ENCODE assay signal across 25 cellular contexts in genomic region chr2:150036622-150037021, GRCh38.
"Had no signal": no experiment of that assay in that cellular context is flagged by ENCODE, and none has a peak within 500 bp of the region (broad histone marks: within the 10 kb centered on the region; RNA-seq: fewer than 3 reads in every experiment).

No MANE protein-coding gene starts in this region.

- H3K36me3 ChIP-seq: esophagus muscularis mucosa, left ventricle myocardium inferior, neural progenitor cell, pancreas, right atrium auricular region, thyroid gland had no signal

- H3K27me3 ChIP-seq: esophagus muscularis mucosa, hepatocyte, neural progenitor cell, pancreas, right atrium auricular region, thyroid gland had no signal

- H3K4me1 ChIP-seq: esophagus muscularis mucosa, left ventricle myocardium inferior, pancreas, psoas muscle, right atrium auricular region, thyroid gland had no signal

- H3K27ac ChIP-seq: esophagus muscularis mucosa, hepatocyte, left ventricle myocardium inferior, neural progenitor cell, pancreas, psoas muscle, right atrium auricular region, thyroid gland had no signal

- FAIRE-seq: pancreas had no signal

- H3K9me3 ChIP-seq: esophagus muscularis mucosa, pancreas, psoas muscle, right atrium auricular region, thyroid gland had no signal

- ATAC-seq: activated CD4-positive, CD25-positive, alpha-beta regulatory T cell treated with anti-CD3 and anti-CD28 coated beads, Interleukin-2, amount 50 U/mL, for 24 hours; activated CD8-positive, alpha-beta memory T cell treated with anti-CD3 and anti-CD28 coated beads, Interleukin-2, amount 10 ng/mL, durations not matched to agents 7 days and 5 days; activated CD8-positive, alpha-beta T cell treated with anti-CD3 and anti-CD28 coated beads for 36 hours; activated naive CD8-positive, alpha-beta T cell treated with anti-CD3 and anti-CD28 coated beads, Interleukin-2, amount 50 U/mL, for 24 hours; effector memory CD8-positive, alpha-beta T cell; naive thymus-derived CD8-positive, alpha-beta T cell; pancreas; psoas muscle; stimulated activated naive CD8-positive, alpha-beta T cell treated with anti-CD3 and anti-CD28 coated beads, Interleukin-15, Interleukin-2, amounts not matched to agents 100 U/mL and 50 U/mL, for 24 hours had no signal

- DNase-seq: activated CD4-positive, alpha-beta T cell treated with anti-CD3 and anti-CD28 coated beads, Interleukin-2, amount 10 ng/mL, durations not matched to agents 24 days and 14 days; activated CD8-positive, alpha-beta memory T cell treated with anti-CD3 and anti-CD28 coated beads, Interleukin-2, amount 10 ng/mL, durations not matched to agents 7 days and 5 days; activated CD8-positive, alpha-beta T cell treated with anti-CD3 and anti-CD28 coated beads for 36 hours; activated gamma-delta T cell; activated naive CD4-positive, alpha-beta T cell treated with anti-CD3 and anti-CD28 coated beads, Interleukin-2, amount 50 U/mL, for 16 hours; activated naive CD8-positive, alpha-beta T cell treated with anti-CD3 and anti-CD28 coated beads, Interleukin-2, amount 50 U/mL, for 24 hours; effector memory CD8-positive, alpha-beta T cell; foreskin fibroblast; immature natural killer cell; kidney glomerular epithelial cell; left ventricle myocardium inferior; naive thymus-derived CD8-positive, alpha-beta T cell; pancreas; psoas muscle; stimulated activated CD4-positive, alpha-beta T cell treated with anti-CD3 and anti-CD28 coated beads, Interleukin-12 subunit alpha, Interleukin-12 subunit beta, amount 100 ng/mL, for 4 hours; stimulated activated CD4-positive, alpha-beta T cell treated with anti-CD3 and anti-CD28 coated beads, Interleukin-4, amount 100 ng/mL, for 4 hours; stimulated activated naive CD8-positive, alpha-beta T cell treated with anti-CD3 and anti-CD28 coated beads, Interleukin-15, Interleukin-2, amounts not matched to agents 100 U/mL and 50 U/mL, for 24 hours; substantia nigra; T-helper 2 cell; thyroid gland had no signal

- H3K4me3 ChIP-seq: esophagus muscularis mucosa, hepatocyte, left ventricle myocardium inferior, neural progenitor cell, pancreas, psoas muscle, right atrium auricular region, thyroid gland had no signal
